In the genomic region with DNA sequence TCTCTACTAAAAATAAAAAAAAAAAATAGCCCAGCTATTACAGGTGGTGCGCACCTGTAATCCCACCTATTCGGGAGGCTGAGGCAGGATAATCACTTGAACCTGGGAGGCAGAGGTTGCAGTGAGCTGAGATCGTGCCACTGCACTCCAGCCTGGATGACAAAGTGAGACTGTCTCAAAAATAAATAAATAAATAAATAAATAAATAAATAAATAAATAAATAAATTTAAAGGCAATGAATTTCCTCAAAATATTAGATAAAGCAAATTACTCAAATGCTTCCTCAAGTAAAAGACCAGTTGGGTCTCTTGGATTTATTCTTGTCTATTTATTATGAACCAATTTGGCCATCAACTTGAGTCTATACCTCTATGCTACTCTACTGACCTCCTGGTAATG, we compare ENCODE assay signal across 1 cellular context.
TF ChIP-seq lines count a peak whose summit lies in the region.

No MANE protein-coding gene starts in this region.

TF ChIP-seq in HEK293, 187 proteins besides CTCF, POLR2A, EP300 and RAD21 (continued from another document):
- TF ChIP-seq ZNF433 (tag by site-specific recombination; IDR thresholded peaks at IDR 0.05; ENCODE audit: low read depth), result peak; percentile 54; the same call in 1 of the 2 replicates
- 0 out of 2 replicates have a peak, but pooled peaks have one; percentile 25 for TF ChIP-seq ZNF664 (tag by site-specific recombination; IDR thresholded peaks at IDR 0.05)
- TF ChIP-seq ZNF555 (tag by site-specific recombination; conservative IDR thresholded peaks at IDR 0.05), result peak; percentile 81
- 0 out of 2 replicates have a peak, but pooled peaks have one; percentile 44 for TF ChIP-seq RBAK (tag by site-specific recombination; IDR thresholded peaks at IDR 0.05)
- TF ChIP-seq, protein P1, sequence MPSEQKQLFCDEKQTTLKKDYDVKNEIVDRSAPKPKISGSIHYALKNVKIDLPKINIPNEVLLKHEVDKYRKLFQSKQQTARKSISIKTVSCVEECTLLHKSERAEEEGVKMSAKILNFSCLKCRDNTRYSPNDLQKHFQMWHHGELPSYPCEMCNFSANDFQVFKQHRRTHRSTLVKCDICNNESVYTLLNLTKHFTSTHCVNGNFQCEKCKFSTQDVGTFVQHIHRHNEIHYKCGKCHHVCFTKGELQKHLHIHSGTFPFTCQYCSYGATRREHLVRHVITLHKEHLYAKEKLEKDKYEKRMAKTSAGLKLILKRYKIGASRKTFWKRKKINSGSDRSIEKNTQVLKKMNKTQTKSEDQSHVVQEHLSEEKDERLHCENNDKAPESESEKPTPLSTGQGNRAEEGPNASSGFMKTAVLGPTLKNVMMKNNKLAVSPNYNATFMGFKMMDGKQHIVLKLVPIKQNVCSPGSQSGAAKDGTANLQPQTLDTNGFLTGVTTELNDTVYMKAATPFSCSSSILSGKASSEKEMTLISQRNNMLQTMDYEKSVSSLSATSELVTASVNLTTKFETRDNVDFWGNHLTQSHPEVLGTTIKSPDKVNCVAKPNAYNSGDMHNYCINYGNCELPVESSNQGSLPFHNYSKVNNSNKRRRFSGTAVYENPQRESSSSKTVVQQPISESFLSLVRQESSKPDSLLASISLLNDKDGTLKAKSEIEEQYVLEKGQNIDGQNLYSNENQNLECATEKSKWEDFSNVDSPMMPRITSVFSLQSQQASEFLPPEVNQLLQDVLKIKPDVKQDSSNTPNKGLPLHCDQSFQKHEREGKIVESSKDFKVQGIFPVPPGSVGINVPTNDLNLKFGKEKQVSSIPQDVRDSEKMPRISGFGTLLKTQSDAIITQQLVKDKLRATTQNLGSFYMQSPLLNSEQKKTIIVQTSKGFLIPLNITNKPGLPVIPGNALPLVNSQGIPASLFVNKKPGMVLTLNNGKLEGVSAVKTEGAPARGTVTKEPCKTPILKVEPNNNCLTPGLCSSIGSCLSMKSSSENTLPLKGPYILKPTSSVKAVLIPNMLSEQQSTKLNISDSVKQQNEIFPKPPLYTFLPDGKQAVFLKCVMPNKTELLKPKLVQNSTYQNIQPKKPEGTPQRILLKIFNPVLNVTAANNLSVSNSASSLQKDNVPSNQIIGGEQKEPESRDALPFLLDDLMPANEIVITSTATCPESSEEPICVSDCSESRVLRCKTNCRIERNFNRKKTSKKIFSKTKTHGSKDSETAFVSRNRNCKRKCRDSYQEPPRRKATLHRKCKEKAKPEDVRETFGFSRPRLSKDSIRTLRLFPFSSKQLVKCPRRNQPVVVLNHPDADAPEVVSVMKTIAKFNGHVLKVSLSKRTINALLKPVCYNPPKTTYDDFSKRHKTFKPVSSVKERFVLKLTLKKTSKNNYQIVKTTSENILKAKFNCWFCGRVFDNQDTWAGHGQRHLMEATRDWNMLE (tag by site-specific recombination; conservative IDR thresholded peaks at IDR 0.05; ENCODE audit: low read depth), result peak; percentile 87
- peak; percentile 72 for TF ChIP-seq ZBTB8A (tag by site-specific recombination; IDR thresholded peaks at IDR 0.05)
- peak; percentile 6; the same call in 1 of the 2 replicates for TF ChIP-seq GFI1B (tag by site-specific recombination; IDR thresholded peaks at IDR 0.05)
- peak; percentile 51 for TF ChIP-seq ZXDB (tag by site-specific recombination; IDR thresholded peaks at IDR 0.05)
- 0 out of 2 replicates have a peak, but pooled peaks have one; percentile 51 for TF ChIP-seq ZBTB21 (tag by site-specific recombination; IDR thresholded peaks at IDR 0.05)
